In the genomic region with DNA sequence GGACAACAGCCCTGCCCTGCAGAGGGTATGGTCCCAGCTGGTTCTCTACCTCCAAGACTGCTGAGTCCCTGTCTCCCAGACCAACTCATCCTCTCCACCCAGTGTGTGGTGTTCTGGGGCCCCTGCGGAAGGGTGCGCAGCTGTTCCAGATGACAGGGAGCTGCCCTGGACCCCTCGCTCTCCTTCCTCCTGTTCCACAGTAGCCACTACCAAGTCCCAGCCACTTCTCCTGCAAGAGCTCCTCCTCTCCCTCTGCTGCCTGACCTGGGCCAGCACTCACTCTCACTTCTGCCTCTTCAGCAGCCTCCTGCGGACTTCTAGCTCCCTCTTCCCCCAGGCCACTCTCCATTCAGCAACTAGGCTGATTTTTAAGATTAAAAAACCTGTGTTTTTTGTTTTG, we compare ENCODE assay signal across 2 cellular contexts.
TF ChIP-seq lines count a peak whose summit lies in the region.

No MANE protein-coding gene starts in this region.

TF ChIP-seq in K562, 482 proteins besides CTCF, POLR2A, EP300 and RAD21:
- TF ChIP-seq, protein P1, sequence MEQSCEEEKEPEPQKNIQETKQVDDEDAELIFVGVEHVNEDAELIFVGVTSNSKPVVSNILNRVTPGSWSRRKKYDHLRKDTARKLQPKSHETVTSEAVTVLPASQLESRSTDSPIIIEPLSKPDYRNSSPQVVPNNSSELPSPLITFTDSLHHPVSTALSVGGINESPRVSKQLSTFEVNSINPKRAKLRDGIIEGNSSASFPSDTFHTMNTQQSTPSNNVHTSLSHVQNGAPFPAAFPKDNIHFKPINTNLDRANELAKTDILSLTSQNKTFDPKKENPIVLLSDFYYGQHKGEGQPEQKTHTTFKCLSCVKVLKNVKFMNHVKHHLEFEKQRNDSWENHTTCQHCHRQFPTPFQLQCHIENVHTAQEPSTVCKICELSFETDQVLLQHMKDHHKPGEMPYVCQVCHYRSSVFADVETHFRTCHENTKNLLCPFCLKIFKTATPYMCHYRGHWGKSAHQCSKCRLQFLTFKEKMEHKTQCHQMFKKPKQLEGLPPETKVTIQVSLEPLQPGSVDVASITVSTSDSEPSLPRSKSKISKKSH (CRISPR knock-in tag; IDR thresholded peaks at IDR 0.05) = no peak
- no peak for TF ChIP-seq ADNP (tag; IDR thresholded peaks at IDR 0.05)
- TF ChIP-seq, protein P2, sequence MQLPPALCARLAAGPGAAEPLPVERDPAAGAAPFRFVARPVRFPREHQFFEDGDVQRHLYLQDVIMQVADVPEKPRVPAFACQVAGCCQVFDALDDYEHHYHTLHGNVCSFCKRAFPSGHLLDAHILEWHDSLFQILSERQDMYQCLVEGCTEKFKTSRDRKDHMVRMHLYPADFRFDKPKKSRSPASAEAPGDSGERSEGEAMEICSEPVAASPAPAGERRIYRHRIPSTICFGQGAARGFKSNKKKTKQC (CRISPR knock-in tag; IDR thresholded peaks at IDR 0.05) = no peak
- TF ChIP-seq, protein P3, sequence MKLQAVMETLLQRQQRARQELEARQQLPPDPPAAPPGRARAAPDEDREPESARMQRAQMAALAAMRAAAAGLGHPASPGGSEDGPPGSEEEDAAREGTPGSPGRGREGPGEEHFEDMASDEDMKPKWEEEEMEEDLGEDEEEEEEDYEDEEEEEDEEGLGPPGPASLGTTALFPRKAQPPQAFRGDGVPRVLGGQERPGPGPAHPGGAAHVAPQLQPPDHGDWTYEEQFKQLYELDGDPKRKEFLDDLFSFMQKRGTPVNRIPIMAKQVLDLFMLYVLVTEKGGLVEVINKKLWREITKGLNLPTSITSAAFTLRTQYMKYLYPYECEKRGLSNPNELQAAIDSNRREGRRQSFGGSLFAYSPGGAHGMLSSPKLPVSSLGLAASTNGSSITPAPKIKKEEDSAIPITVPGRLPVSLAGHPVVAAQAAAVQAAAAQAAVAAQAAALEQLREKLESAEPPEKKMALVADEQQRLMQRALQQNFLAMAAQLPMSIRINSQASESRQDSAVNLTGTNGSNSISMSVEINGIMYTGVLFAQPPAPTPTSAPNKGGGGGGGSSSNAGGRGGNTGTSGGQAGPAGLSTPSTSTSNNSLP (IDR thresholded peaks at IDR 0.05; ENCODE audit: borderline replicate concordance, low read depth, low read length) = no peak
- TF ChIP-seq MYBL2 (IDR thresholded peaks at IDR 0.05; ENCODE audit: low read depth) = no peak
- no peak for TF ChIP-seq MYBL2 (CRISPR knock-in tag; IDR thresholded peaks at IDR 0.05; ENCODE audit: borderline replicate concordance)
TF ChIP-seq in K562: peak in this region for 0.

TF ChIP-seq in HepG2, 621 proteins besides CTCF, POLR2A, EP300 and RAD21:
- TF ChIP-seq, protein P4, sequence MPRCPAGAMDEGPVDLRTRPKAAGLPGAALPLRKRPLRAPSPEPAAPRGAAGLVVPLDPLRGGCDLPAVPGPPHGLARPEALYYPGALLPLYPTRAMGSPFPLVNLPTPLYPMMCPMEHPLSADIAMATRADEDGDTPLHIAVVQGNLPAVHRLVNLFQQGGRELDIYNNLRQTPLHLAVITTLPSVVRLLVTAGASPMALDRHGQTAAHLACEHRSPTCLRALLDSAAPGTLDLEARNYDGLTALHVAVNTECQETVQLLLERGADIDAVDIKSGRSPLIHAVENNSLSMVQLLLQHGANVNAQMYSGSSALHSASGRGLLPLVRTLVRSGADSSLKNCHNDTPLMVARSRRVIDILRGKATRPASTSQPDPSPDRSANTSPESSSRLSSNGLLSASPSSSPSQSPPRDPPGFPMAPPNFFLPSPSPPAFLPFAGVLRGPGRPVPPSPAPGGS (CRISPR knock-in tag; IDR thresholded peaks at IDR 0.05) = 0 out of 2 replicates have a peak, but pooled peaks have one; percentile 37
- TF ChIP-seq, protein P5, sequence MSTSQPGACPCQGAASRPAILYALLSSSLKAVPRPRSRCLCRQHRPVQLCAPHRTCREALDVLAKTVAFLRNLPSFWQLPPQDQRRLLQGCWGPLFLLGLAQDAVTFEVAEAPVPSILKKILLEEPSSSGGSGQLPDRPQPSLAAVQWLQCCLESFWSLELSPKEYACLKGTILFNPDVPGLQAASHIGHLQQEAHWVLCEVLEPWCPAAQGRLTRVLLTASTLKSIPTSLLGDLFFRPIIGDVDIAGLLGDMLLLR (CRISPR knock-in tag; IDR thresholded peaks at IDR 0.05) = 0 out of 2 replicates have a peak, but pooled peaks have one; percentile 26
- TF ChIP-seq, protein P6, sequence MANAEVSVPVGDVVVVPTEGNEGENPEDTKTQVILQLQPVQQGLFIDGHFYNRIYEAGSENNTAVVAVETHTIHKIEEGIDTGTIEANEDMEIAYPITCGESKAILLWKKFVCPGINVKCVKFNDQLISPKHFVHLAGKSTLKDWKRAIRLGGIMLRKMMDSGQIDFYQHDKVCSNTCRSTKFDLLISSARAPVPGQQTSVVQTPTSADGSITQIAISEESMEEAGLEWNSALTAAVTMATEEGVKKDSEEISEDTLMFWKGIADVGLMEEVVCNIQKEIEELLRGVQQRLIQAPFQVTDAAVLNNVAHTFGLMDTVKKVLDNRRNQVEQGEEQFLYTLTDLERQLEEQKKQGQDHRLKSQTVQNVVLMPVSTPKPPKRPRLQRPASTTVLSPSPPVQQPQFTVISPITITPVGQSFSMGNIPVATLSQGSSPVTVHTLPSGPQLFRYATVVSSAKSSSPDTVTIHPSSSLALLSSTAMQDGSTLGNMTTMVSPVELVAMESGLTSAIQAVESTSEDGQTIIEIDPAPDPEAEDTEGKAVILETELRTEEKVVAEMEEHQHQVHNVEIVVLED (CRISPR knock-in tag; IDR thresholded peaks at IDR 0.05; ENCODE audit: borderline replicate concordance) = no peak
